Comparison of ENCODE assay signal across 13 cellular contexts in genomic region chr1:225762444-225762843, GRCh38. TPM values are rescaled to one million over a fixed set of nuclear protein-coding genes. Genes with fewer than 3 reads are reported as not detected.
DNase-seq lines count a peak whose midpoint lies in the region; ATAC-seq and TF ChIP-seq lines count a peak whose summit lies in the region.
"Had no signal": no experiment of that assay in that cellular context is flagged by ENCODE, and none has a peak within 500 bp of the region (broad histone marks: within the 10 kb centered on the region; RNA-seq: fewer than 3 reads in every experiment).

No MANE protein-coding gene starts in this region.

- no peaks in the 10 kb centered on the region for H3K36me3 ChIP-seq in SJCRH30
- no peaks in the 10 kb centered on the region for H3K36me3 ChIP-seq in esophagus muscularis mucosa
- H3K36me3 ChIP-seq: upper lobe of left lung had no signal

- in situ Hi-C loops in Caki2 (cut with HindIII; ENCODE audit: low pct_unique_long_range_greater_than_20kb, low sequenced_read_pairs) = no loop called here

- H3K36me3 Mint-ChIP-seq in glutamatergic neuron (ENCODE audit: unreplicated experiment) (no peaks in the 10 kb centered on the region), progenitor cell of endocrine pancreas (ENCODE audit: insufficient read depth) (no peaks in the 10 kb centered on the region)
- H3K36me3 Mint-ChIP-seq in activated naive CD8-positive, alpha-beta T cell treated with anti-CD3 and anti-CD28 coated beads for 36 hours = no peaks in the 10 kb centered on the region
- H3K36me3 Mint-ChIP-seq: CD4-positive, CD25-positive, alpha-beta regulatory T cell had no signal

- H3K4me3 Mint-ChIP-seq in glutamatergic neuron (ENCODE audit: unreplicated experiment) (peak overlapping the region; percentile 34), progenitor cell of endocrine pancreas (ENCODE audit: low read depth) (no peak overlapping the region)
- H3K4me3 Mint-ChIP-seq in activated naive CD8-positive, alpha-beta T cell treated with anti-CD3 and anti-CD28 coated beads for 36 hours = no peak overlapping the region
- H3K4me3 Mint-ChIP-seq: CD4-positive, CD25-positive, alpha-beta regulatory T cell; H9 had no signal

- H3K4me3 ChIP-seq in SJCRH30 = peak overlapping the region; percentile 6; the same call in 1 of the 2 replicates
- H3K4me3 ChIP-seq in esophagus muscularis mucosa = no peak overlapping the region
- H3K4me3 ChIP-seq: upper lobe of left lung had no signal

- H3K9me3 Mint-ChIP-seq in glutamatergic neuron (ENCODE audit: unreplicated experiment) = peaks cover 1% of the 10 kb centered on the region
- H3K9me3 Mint-ChIP-seq in progenitor cell of endocrine pancreas (ENCODE audit: low read depth) = no peaks in the 10 kb centered on the region
- no peaks in the 10 kb centered on the region for H3K9me3 Mint-ChIP-seq in activated naive CD8-positive, alpha-beta T cell treated with anti-CD3 and anti-CD28 coated beads for 36 hours
- H3K9me3 Mint-ChIP-seq: CD4-positive, CD25-positive, alpha-beta regulatory T cell; H9 had no signal

- TF ChIP-seq CTCF in glutamatergic neuron (IDR thresholded peaks at IDR 0.05; ENCODE audit: partially characterized antibody, unreplicated experiment) = no peak
- TF ChIP-seq CTCF in progenitor cell of endocrine pancreas (IDR thresholded peaks at IDR 0.05; ENCODE audit: unreplicated experiment) = no peak
- TF ChIP-seq CTCF in esophagus muscularis mucosa (IDR thresholded peaks at IDR 0.05) = no peak

- H3K27me3 Mint-ChIP-seq in glutamatergic neuron (ENCODE audit: unreplicated experiment) (peaks cover 2% of the 10 kb centered on the region), progenitor cell of endocrine pancreas (no peaks in the 10 kb centered on the region)
- no peaks in the 10 kb centered on the region for H3K27me3 Mint-ChIP-seq in activated naive CD8-positive, alpha-beta T cell treated with anti-CD3 and anti-CD28 coated beads for 36 hours

- 66% methylated on average over 5 of the region's 5 CpGs for WGBS in esophagus muscularis mucosa

- H3K27ac ChIP-seq in SJCRH30 (peak overlapping the region; percentile 77), esophagus muscularis mucosa (replicated peaks in 1 of 4) (peak overlapping the region in 1 of 4 donors; percentile 4)

- intact Hi-C loops in esophagus muscularis mucosa (cut with DNase I) = no loop called here

- H3K4me1 ChIP-seq in SJCRH30 = peaks cover 40% of the 10 kb centered on the region
- peaks cover 39 to 42% (median 41%) of the 10 kb centered on the region in 4 donors for H3K4me1 ChIP-seq in esophagus muscularis mucosa

- TF ChIP-seq EP300 in esophagus muscularis mucosa (IDR thresholded peaks at IDR 0.05) = no peak

- no peaks in the 10 kb centered on the region for H3K9me3 ChIP-seq in SJCRH30 (replicated peaks)
- H3K9me3 ChIP-seq in esophagus muscularis mucosa = no peaks in the 10 kb centered on the region
- H3K9me3 ChIP-seq: upper lobe of left lung had no signal

- TF ChIP-seq POLR2A in esophagus muscularis mucosa (IDR thresholded peaks at IDR 0.05; ENCODE audit: low read depth) = no peak

- ATAC-seq in HG03342 (IDR thresholded peaks at IDR 0.05; ENCODE audit: unreplicated experiment) = no peak

- H3K27ac Mint-ChIP-seq in glutamatergic neuron (ENCODE audit: unreplicated experiment) (peak overlapping the region; percentile 19), progenitor cell of endocrine pancreas (peak overlapping the region; percentile 89)
- H3K27ac Mint-ChIP-seq in activated naive CD8-positive, alpha-beta T cell treated with anti-CD3 and anti-CD28 coated beads for 36 hours = no peak overlapping the region
- H3K27ac Mint-ChIP-seq: H9 had no signal

- H3K27me3 ChIP-seq in SJCRH30 (no peaks in the 10 kb centered on the region), esophagus muscularis mucosa (no peaks in the 10 kb centered on the region)
- H3K27me3 ChIP-seq: upper lobe of left lung had no signal

- DNase-seq in Caki2 (ENCODE audit: low read depth) (peak; percentile 29), SJCRH30 (peak; percentile 39 to 43), glutamatergic neuron (no peak), progenitor cell of endocrine pancreas (ENCODE audit: low spot score, unreplicated experiment) (no peak), esophagus muscularis mucosa (ENCODE audit: extremely low spot score) (no peak), medulla oblongata (ENCODE audit: extremely low spot score) (no peak)
- DNase-seq in activated naive CD8-positive, alpha-beta T cell treated with anti-CD3 and anti-CD28 coated beads for 36 hours = no peak
- DNase-seq: CD4-positive, CD25-positive, alpha-beta regulatory T cell; foreskin fibroblast; H9; NCI-H2171 had no signal

- H3K4me1 Mint-ChIP-seq in glutamatergic neuron (ENCODE audit: low read depth, unreplicated experiment) (peaks cover 15% of the 10 kb centered on the region), progenitor cell of endocrine pancreas (ENCODE audit: low read depth) (peaks cover 10% of the 10 kb centered on the region)
- H3K4me1 Mint-ChIP-seq in activated naive CD8-positive, alpha-beta T cell treated with anti-CD3 and anti-CD28 coated beads for 36 hours = no peaks in the 10 kb centered on the region
- H3K4me1 Mint-ChIP-seq: CD4-positive, CD25-positive, alpha-beta regulatory T cell had no signal

RNA-seq across cellular contexts. Expression of gene SRP9, which starts 15.2 kb away (rescaled TPM):
- 368 and 386 TPM in 2 replicates for total RNA-seq in Caki2 (2014; rRNA removed; shearing (Covaris generic); ENCODE audit: low replicate concordance)
- total RNA-seq in SJCRH30 (2014; rRNA removed; shearing (Covaris generic)) = 618 and 654 TPM in 2 replicates
- total RNA-seq in glutamatergic neuron (ENCODE audit: unreplicated experiment) (364 TPM), progenitor cell of endocrine pancreas (406 and 423 TPM in 2 replicates), esophagus muscularis mucosa (100 to 1,000 TPM in 3 of 4 donors, 10 to 100 TPM in 1; 95.1 to 192 (median 164) TPM)
- 100 to 1,000 TPM; 335 to 350 TPM for total RNA-seq in activated naive CD8-positive, alpha-beta T cell treated with anti-CD3 and anti-CD28 coated beads for 36 hours

RNA-seq across cellular contexts. Expression of gene EPHX1, which starts 47.5 kb away (rescaled TPM):
- 192 and 251 TPM in 2 replicates for total RNA-seq in Caki2 (2014; rRNA removed; shearing (Covaris generic); ENCODE audit: low replicate concordance)
- 6.3 and 7.2 TPM in 2 replicates for total RNA-seq in SJCRH30 (2014; rRNA removed; shearing (Covaris generic))
- total RNA-seq in glutamatergic neuron (ENCODE audit: unreplicated experiment) (60.4 TPM), progenitor cell of endocrine pancreas (41.2 and 41.5 TPM in 2 replicates), esophagus muscularis mucosa (100 to 1,000 TPM in 1 of 4 donors, 10 to 100 TPM in 3; 59.0 to 136 (median 85.6) TPM)
- total RNA-seq in activated naive CD8-positive, alpha-beta T cell treated with anti-CD3 and anti-CD28 coated beads for 36 hours = 1 to 10 TPM; 2.7 to 4.3 TPM

Comparison
In these comparisons a context has a peak if more than half of its experiments do, and no peak if none do; other contexts are left out.
1. DNase-seq: peak in Caki2 (single experiment) and SJCRH30 (2 of 2); none in glutamatergic neuron (single experiment), progenitor cell of endocrine pancreas (single experiment), activated naive CD8-positive, alpha-beta T cell treated with anti-CD3 and anti-CD28 coated beads for 36 hours (single experiment), esophagus muscularis mucosa (single experiment) and medulla oblongata (single experiment).